ENCODE assay signal across 1 cellular context in the genomic region with DNA sequence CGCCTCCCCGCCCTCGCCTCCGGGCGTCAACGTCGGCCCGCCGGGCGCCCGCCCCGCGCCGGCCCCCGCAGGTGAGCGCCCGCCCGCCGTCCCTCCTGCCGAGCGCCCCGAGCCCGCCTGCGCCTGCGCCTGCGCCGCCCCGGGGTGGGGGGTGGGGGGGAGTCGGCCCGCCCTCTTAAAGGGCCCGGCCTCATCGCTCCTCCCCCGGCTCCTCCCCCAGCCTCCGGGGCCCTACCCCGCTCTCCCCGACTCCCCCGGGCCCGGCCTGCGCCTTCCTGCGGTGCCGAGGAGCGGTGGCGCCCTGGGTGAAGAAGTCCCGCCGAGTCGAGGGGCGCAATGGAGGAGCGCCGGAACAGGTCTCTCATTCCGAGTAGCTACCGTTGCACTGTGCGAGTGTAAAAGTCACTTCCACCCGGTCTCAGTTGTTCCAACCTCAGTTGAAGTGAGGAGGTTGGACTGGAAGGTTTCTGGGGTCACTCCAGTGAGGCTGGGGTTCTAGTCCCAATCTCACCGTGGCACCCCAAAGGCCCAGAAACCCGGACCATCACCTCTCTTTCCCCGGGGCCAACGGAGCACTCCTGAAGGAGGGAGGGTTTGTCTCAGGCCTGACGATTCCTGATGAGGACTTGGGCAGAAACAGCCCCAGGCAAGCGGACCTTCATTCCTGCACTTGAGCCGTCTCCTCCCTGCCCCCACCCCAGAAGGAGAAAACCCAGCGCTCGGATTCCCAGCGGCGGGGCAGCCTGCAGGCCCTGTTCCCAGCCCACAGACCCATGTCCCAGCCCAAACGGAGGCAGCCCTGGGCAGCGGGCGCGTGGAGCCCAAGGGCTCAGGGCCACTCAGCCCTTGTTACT.
TF ChIP-seq lines count a peak whose summit lies in the region.

No MANE protein-coding gene starts in this region.

TF ChIP-seq in GM12878, 131 proteins besides CTCF, POLR2A, EP300 and RAD21 (continued from another document):
- no peak for TF ChIP-seq REST (IDR thresholded peaks at IDR 0.05; ENCODE audit: low read depth, low read length)
- TF ChIP-seq, protein P1, sequence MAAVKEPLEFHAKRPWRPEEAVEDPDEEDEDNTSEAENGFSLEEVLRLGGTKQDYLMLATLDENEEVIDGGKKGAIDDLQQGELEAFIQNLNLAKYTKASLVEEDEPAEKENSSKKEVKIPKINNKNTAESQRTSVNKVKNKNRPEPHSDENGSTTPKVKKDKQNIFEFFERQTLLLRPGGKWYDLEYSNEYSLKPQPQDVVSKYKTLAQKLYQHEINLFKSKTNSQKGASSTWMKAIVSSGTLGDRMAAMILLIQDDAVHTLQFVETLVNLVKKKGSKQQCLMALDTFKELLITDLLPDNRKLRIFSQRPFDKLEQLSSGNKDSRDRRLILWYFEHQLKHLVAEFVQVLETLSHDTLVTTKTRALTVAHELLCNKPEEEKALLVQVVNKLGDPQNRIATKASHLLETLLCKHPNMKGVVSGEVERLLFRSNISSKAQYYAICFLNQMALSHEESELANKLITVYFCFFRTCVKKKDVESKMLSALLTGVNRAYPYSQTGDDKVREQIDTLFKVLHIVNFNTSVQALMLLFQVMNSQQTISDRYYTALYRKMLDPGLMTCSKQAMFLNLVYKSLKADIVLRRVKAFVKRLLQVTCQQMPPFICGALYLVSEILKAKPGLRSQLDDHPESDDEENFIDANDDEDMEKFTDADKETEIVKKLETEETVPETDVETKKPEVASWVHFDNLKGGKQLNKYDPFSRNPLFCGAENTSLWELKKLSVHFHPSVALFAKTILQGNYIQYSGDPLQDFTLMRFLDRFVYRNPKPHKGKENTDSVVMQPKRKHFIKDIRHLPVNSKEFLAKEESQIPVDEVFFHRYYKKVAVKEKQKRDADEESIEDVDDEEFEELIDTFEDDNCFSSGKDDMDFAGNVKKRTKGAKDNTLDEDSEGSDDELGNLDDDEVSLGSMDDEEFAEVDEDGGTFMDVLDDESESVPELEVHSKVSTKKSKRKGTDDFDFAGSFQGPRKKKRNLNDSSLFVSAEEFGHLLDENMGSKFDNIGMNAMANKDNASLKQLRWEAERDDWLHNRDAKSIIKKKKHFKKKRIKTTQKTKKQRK (IDR thresholded peaks at IDR 0.05; ENCODE audit: low read depth, low read length), result no peak
- no peak for TF ChIP-seq ZNF24 (IDR thresholded peaks at IDR 0.05)
- TF ChIP-seq SMC3 (IDR thresholded peaks at IDR 0.05; ENCODE audit: borderline replicate concordance, low read length), result no peak
- peak; percentile 46 for TF ChIP-seq SP1 (IDR thresholded peaks at IDR 0.05; ENCODE audit: low read depth, low read length)
- no peak for TF ChIP-seq PML (IDR thresholded peaks at IDR 0.05; ENCODE audit: low read length)
- 0 out of 2 replicates have a peak, but pooled peaks have one; percentile 35 for TF ChIP-seq RB1 (IDR thresholded peaks at IDR 0.05; ENCODE audit: borderline replicate concordance)
- TF ChIP-seq HCFC1 (IDR thresholded peaks at IDR 0.05; ENCODE audit: low read length), result no peak
